In the genomic region with DNA sequence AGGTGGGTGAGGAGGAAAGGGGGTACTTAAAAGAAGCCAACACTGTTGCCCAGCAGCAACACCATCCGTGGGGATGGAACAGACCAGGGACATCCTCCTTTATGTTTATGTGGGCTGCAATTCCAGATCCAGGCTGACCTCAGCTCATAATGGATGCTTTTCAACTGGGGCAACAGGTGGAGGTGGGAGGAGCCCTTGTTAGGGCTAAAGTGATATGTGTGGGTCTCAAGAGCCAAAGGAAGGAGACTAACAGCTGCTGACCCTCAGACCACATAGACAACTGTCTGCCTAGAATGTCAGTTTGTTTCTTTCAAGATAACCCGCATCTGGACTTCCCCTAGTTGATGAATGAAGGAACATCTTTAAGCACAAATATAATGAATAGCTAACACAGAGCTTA, we compare ENCODE assay signal across 12 cellular contexts. TPM values are rescaled to one million over a fixed set of nuclear protein-coding genes. Genes with fewer than 3 reads are reported as not detected.
A peak's percentile ranks its signal among the peaks of the same experiment; 100 is the strongest.
DNase-seq lines count a peak whose midpoint lies in the region; ATAC-seq and TF ChIP-seq lines count a peak whose summit lies in the region.
"Had no signal": no experiment of that assay in that cellular context is flagged by ENCODE, and none has a peak within 500 bp of the region (broad histone marks: within the 10 kb centered on the region; RNA-seq: fewer than 3 reads in every experiment).

No MANE protein-coding gene starts in this region.

- H3K4me1 Mint-ChIP-seq in activated CD8-positive, alpha-beta T cell treated with anti-CD3 and anti-CD28 coated beads for 36 hours (ENCODE audit: low read depth), result peaks cover 24% of the 10 kb centered on the region
- peaks cover 10 to 35% (median 13%) of the 10 kb centered on the region in 3 donors for H3K4me1 Mint-ChIP-seq in naive B cell

- H3K36me3 Mint-ChIP-seq in activated CD8-positive, alpha-beta T cell treated with anti-CD3 and anti-CD28 coated beads for 36 hours (ENCODE audit: low read depth), result peaks cover 4% of the 10 kb centered on the region
- H3K36me3 Mint-ChIP-seq in naive B cell, result no peaks in the 10 kb centered on the region

- H3F3A ChIP-seq in DOHH2 (ENCODE audit: control insufficient read depth, insufficient read depth), result peaks cover 21% of the 10 kb centered on the region

- no peaks in the 10 kb centered on the region for H3K27me3 Mint-ChIP-seq in activated CD8-positive, alpha-beta T cell treated with anti-CD3 and anti-CD28 coated beads for 36 hours
- no peaks in the 10 kb centered on the region for H3K27me3 Mint-ChIP-seq in naive B cell

- no peak for DNase-seq in activated CD8-positive, alpha-beta T cell treated with anti-CD3 and anti-CD28 coated beads for 36 hours
- DNase-seq in naive B cell (no peak), GOT3 (lab: John Stamatoyannopoulos, UW) (no peak), KG1 (lab: John Stamatoyannopoulos, UW) (no peak), G401 (ENCODE audit: low spot score) (no peak)
- DNase-seq in effector CD4-positive, alpha-beta T cell, result no peak
- DNase-seq: body of pancreas, gastrocnemius medialis, H7 had no signal

- ATAC-seq in activated CD8-positive, alpha-beta T cell treated with anti-CD3 and anti-CD28 coated beads for 36 hours, result no peak
- no peak for ATAC-seq in naive B cell (ENCODE audit: low read depth in 2 of 2)
- ATAC-seq: body of pancreas, gastrocnemius medialis, mucosa of descending colon had no signal

- in situ Hi-C loops in G401 (cut with HindIII; ENCODE audit: low sequenced_read_pairs), result no loop called here

- H3K27ac Mint-ChIP-seq in activated CD8-positive, alpha-beta T cell treated with anti-CD3 and anti-CD28 coated beads for 36 hours, result peak overlapping the region; percentile 5
- peak overlapping the region in 2 of 6 donors; percentile 37 to 39 for H3K27ac Mint-ChIP-seq in naive B cell

- TF ChIP-seq CTCF in DOHH2 (IDR thresholded peaks at IDR 0.05; ENCODE audit: low read depth, low read length, poor library complexity, severe bottlenecking), result no peak
- no peak for TF ChIP-seq CTCF in activated CD8-positive, alpha-beta T cell treated with anti-CD3 and anti-CD28 coated beads for 36 hours (IDR thresholded peaks at IDR 0.05)

- H3K27me3 ChIP-seq in BLaER1 treated with 17β-estradiol and CSF1 and Interleukin-3, amounts not matched to agents 10 nM and 100 nM, result no peaks in the 10 kb centered on the region
- H3K27me3 ChIP-seq in DOHH2 (ENCODE audit: control insufficient read depth, low read length), result no peaks in the 10 kb centered on the region
- H3K27me3 ChIP-seq: body of pancreas, gastrocnemius medialis had no signal

- no peak overlapping the region for H3K4me3 ChIP-seq in BLaER1 treated with 17β-estradiol and CSF1 and Interleukin-3, amounts not matched to agents 10 nM and 100 nM
- no peak overlapping the region for H3K4me3 ChIP-seq in DOHH2 (ENCODE audit: low read length)
- H3K4me3 ChIP-seq: body of pancreas, mucosa of descending colon had no signal

- peaks cover 17 to 27% (median 22%) of the 10 kb centered on the region in 10 experiments for H3K4me1 ChIP-seq in BLaER1 treated with 17β-estradiol and CSF1 and Interleukin-3, amounts not matched to agents 10 nM and 100 nM
- peaks cover 16% of the 10 kb centered on the region for H3K4me1 ChIP-seq in DOHH2 (ENCODE audit: control insufficient read depth, low read length)

- CTCF ChIA-PET in activated CD8-positive, alpha-beta T cell treated with anti-CD3 and anti-CD28 coated beads for 36 hours (lab: Charles Lee), result interaction anchor here (1.2 to 3.4 kb wide), 3 partner anchors 14 to 153 kb away, joined by 4 to 17 read pairs (median 16); no protein-coding TSS in a partner anchor

- H3K9ac ChIP-seq in BLaER1 treated with 17β-estradiol and CSF1 and Interleukin-3, amounts not matched to agents 10 nM and 100 nM, result peak overlapping the region in 9 of 11 experiments; percentile 6 to 96 (median 86); a peak in 9 of 22 replicates

- H4K20me1 ChIP-seq in BLaER1 treated with 17β-estradiol and CSF1 and Interleukin-3, amounts not matched to agents 10 nM and 100 nM, result peaks cover 0 to 42% (median 19%) of the 10 kb centered on the region in 11 experiments; a peak in 14 of 22 replicates
- no peaks in the 10 kb centered on the region for H4K20me1 ChIP-seq in DOHH2 (ENCODE audit: control insufficient read depth, insufficient read depth, low read depth, low read length)

- intact Hi-C loops in activated CD8-positive, alpha-beta T cell treated with anti-CD3 and anti-CD28 coated beads for 36 hours (cut with micrococcal nuclease), result loop anchor here (5.0 to 10.0 kb wide), 3 partner anchors 56 to 244 kb away; a partner anchor contains a TSS

- peak overlapping the region in 5 of 11 experiments; percentile 80 to 88 (median 83); a peak in 7 of 22 replicates for H3K4me2 ChIP-seq in BLaER1 treated with 17β-estradiol and CSF1 and Interleukin-3, amounts not matched to agents 10 nM and 100 nM
- H3K4me2 ChIP-seq in DOHH2 (ENCODE audit: low read length), result peak overlapping the region; percentile 64; the same call in 1 of the 2 replicates

- H3K36me3 ChIP-seq in BLaER1 treated with 17β-estradiol and CSF1 and Interleukin-3, amounts not matched to agents 10 nM and 100 nM, result peaks cover 28 to 64% (median 53%) of the 10 kb centered on the region in 11 experiments
- peaks cover 33% of the 10 kb centered on the region for H3K36me3 ChIP-seq in DOHH2 (ENCODE audit: control insufficient read depth, low read length)

- H3K9me2 ChIP-seq in DOHH2 (replicated peaks; ENCODE audit: control insufficient read depth, low read length), result no peaks in the 10 kb centered on the region

- H3K9me3 Mint-ChIP-seq in activated CD8-positive, alpha-beta T cell treated with anti-CD3 and anti-CD28 coated beads for 36 hours, result no peaks in the 10 kb centered on the region
- no peaks in the 10 kb centered on the region for H3K9me3 Mint-ChIP-seq in naive B cell

- H3K9me3 ChIP-seq in BLaER1 treated with 17β-estradiol and CSF1 and Interleukin-3, amounts not matched to agents 10 nM and 100 nM (replicated peaks in 1 of 11), result no peaks in the 10 kb centered on the region
- no peaks in the 10 kb centered on the region for H3K9me3 ChIP-seq in DOHH2 (ENCODE audit: control insufficient read depth, insufficient read depth, low read length)
- H3K9me3 ChIP-seq: body of pancreas, gastrocnemius medialis, mucosa of descending colon had no signal

- no peak overlapping the region for H3K27ac ChIP-seq in BLaER1 treated with 17β-estradiol and CSF1 and Interleukin-3, amounts not matched to agents 10 nM and 100 nM
- H3K27ac ChIP-seq in DOHH2 (ENCODE audit: low read depth, low read length), result no peak overlapping the region

- POLR2A ChIA-PET in activated CD8-positive, alpha-beta T cell treated with anti-CD3 and anti-CD28 coated beads for 36 hours (lab: Charles Lee), result interaction anchor here (1.0 to 1.2 kb wide), 2 partner anchors 65 to 130 kb away, joined by 3 read pairs; no protein-coding TSS in a partner anchor

- peaks cover 39% of the 10 kb centered on the region for H3K79me2 ChIP-seq in DOHH2 (ENCODE audit: control insufficient read depth, low read length)

- H3K4me3 Mint-ChIP-seq in activated CD8-positive, alpha-beta T cell treated with anti-CD3 and anti-CD28 coated beads for 36 hours, result peak overlapping the region; percentile 85
- peak overlapping the region; percentile 44 to 97 (median 81) for H3K4me3 Mint-ChIP-seq in naive B cell

RNA-seq across cellular contexts. Expression of a gene that starts 2.0 kb away (rescaled TPM):
- total RNA-seq in activated CD8-positive, alpha-beta T cell treated with anti-CD3 and anti-CD28 coated beads for 36 hours, result 10 to 100 TPM; 16.5 to 16.7 TPM
- polyA plus RNA-seq in naive B cell (ENCODE audit: low read depth in 6 of 6), result 100 to 1,000 TPM in 1 of 6 donors, 10 to 100 TPM in 5; 57.0 to 102 (median 61.1) TPM
- total RNA-seq in G401 (2014; rRNA removed; shearing (Covaris generic)), result 13.6 and 16.4 TPM in 2 replicates

RNA-seq across cellular contexts. Expression of a gene that starts 25.9 kb away (rescaled TPM):
- 10 to 100 TPM; 12.6 to 16.8 TPM for total RNA-seq in activated CD8-positive, alpha-beta T cell treated with anti-CD3 and anti-CD28 coated beads for 36 hours
- 10 to 100 TPM; 12.0 to 32.5 (median 21.4) TPM for polyA plus RNA-seq in naive B cell (ENCODE audit: low read depth in 6 of 6)
- total RNA-seq in G401 (2014; rRNA removed; shearing (Covaris generic)), result 85.0 and 94.1 TPM in 2 replicates

RNA-seq across cellular contexts. Expression of a gene that starts 44.2 kb away (rescaled TPM):
- total RNA-seq in activated CD8-positive, alpha-beta T cell treated with anti-CD3 and anti-CD28 coated beads for 36 hours, result 10 to 100 TPM; 31.7 to 34.4 TPM
- polyA plus RNA-seq in naive B cell (ENCODE audit: low read depth in 6 of 6), result 10 to 100 TPM; 25.2 to 44.0 (median 35.2) TPM
- 42.1 and 95.3 TPM in 2 replicates for total RNA-seq in G401 (2014; rRNA removed; shearing (Covaris generic))
